13 cellular contexts compared by ENCODE assay signal in genomic region chrX:147737690-147738089, GRCh38.
"Had no signal": no experiment of that assay in that cellular context is flagged by ENCODE, and none has a peak within 500 bp of the region (broad histone marks: within the 10 kb centered on the region; RNA-seq: fewer than 3 reads in every experiment).

No MANE protein-coding gene starts in this region.

- H3K4me3 Mint-ChIP-seq: activated naive CD4-positive, alpha-beta T cell treated with anti-CD3 and anti-CD28 coated beads, Interleukin-2, amount 50 U/mL, for 24 hours; nephron progenitor cell; stimulated activated naive B cell treated with anti-CD40 and anti-IgM and Interleukin-4, amounts not matched to agents 10 μg/mL and 1 μg/mL and 100 μg/mL, for 72 hours had no signal

- H3K4me3 ChIP-seq: dorsolateral prefrontal cortex, spleen had no signal

- DNase-seq: activated CD4-positive, CD25-positive, alpha-beta regulatory T cell treated with anti-CD3 and anti-CD28 coated beads, Interleukin-2, amount 50 U/mL, for 72 hours; aorta; dorsolateral prefrontal cortex; hippocampal formation; left ventricle myocardium superior; mesenchymal stem cell; nephron progenitor cell; spleen; stimulated activated naive B cell treated with anti-CD40 and anti-IgM and Interleukin-4, amounts not matched to agents 10 μg/mL and 1 μg/mL and 100 μg/mL, for 72 hours; T-helper 9 cell; trophoblast cell had no signal

- H3K4me1 Mint-ChIP-seq: nephron progenitor cell; stimulated activated naive B cell treated with anti-CD40 and anti-IgM and Interleukin-4, amounts not matched to agents 10 μg/mL and 1 μg/mL and 100 μg/mL, for 72 hours had no signal

- H3K4me1 ChIP-seq: spleen had no signal

- H3K27me3 Mint-ChIP-seq: activated naive CD4-positive, alpha-beta T cell treated with anti-CD3 and anti-CD28 coated beads, Interleukin-2, amount 50 U/mL, for 24 hours; stimulated activated naive B cell treated with anti-CD40 and anti-IgM and Interleukin-4, amounts not matched to agents 10 μg/mL and 1 μg/mL and 100 μg/mL, for 72 hours had no signal

- H3K27me3 ChIP-seq: spleen had no signal

- H3K9me3 Mint-ChIP-seq: activated naive CD4-positive, alpha-beta T cell treated with anti-CD3 and anti-CD28 coated beads, Interleukin-2, amount 50 U/mL, for 24 hours had no signal

- H3K36me3 ChIP-seq: spleen had no signal

- H3K27ac Mint-ChIP-seq: nephron progenitor cell; stimulated activated naive B cell treated with anti-CD40 and anti-IgM and Interleukin-4, amounts not matched to agents 10 μg/mL and 1 μg/mL and 100 μg/mL, for 72 hours had no signal

- ATAC-seq: left ventricle myocardium superior; sciatic nerve; stimulated activated naive B cell treated with anti-CD40 and anti-IgM and Interleukin-4, amounts not matched to agents 10 μg/mL and 1 μg/mL and 100 μg/mL, for 72 hours had no signal

- H3K36me3 Mint-ChIP-seq: activated naive CD4-positive, alpha-beta T cell treated with anti-CD3 and anti-CD28 coated beads, Interleukin-2, amount 50 U/mL, for 24 hours; stimulated activated naive B cell treated with anti-CD40 and anti-IgM and Interleukin-4, amounts not matched to agents 10 μg/mL and 1 μg/mL and 100 μg/mL, for 72 hours had no signal

- H3K27ac ChIP-seq: dorsolateral prefrontal cortex, spleen had no signal

- H3K9me3 ChIP-seq: spleen had no signal
